In genomic region chr1:212413902-212414327, GRCh38 we compare ENCODE assay signal across 8 cellular contexts.
DNase-seq lines count a peak whose midpoint lies in the region; ATAC-seq lines count a peak whose summit lies in the region.

No MANE protein-coding gene starts in this region.

- peak overlapping the region in 10 of 11 experiments; percentile 45 to 90 (median 84); a peak in 20 of 22 replicates for H3K27ac ChIP-seq in BLaER1 treated with 17β-estradiol and CSF1 and Interleukin-3, amounts not matched to agents 10 nM and 100 nM
- peak overlapping the region in 1 of 2 donors; percentile 65 for H3K27ac ChIP-seq in mucosa of rectum (ENCODE audit: low read depth in 2 of 2, low read length in 2 of 2)

- H3K27me3 Mint-ChIP-seq in dendritic cell treated with granulocyte-macrophage colony-stimulating factor and Interleukin-4, amounts not matched to agents 40 ng/mL and 50 ng/mL, for 4 days: no peaks in the 10 kb centered on the region

- H3K4me1 ChIP-seq in BLaER1 treated with 17β-estradiol and CSF1 and Interleukin-3, amounts not matched to agents 10 nM and 100 nM: peaks cover 27 to 62% (median 40%) of the 10 kb centered on the region in 10 experiments
- H3K4me1 ChIP-seq in mucosa of rectum (ENCODE audit: control insufficient read depth in 2 of 2, insufficient read depth in 2 of 2, low read length in 2 of 2): peaks cover 6% of the 10 kb centered on the region in 2 donors

- peaks cover 28 to 47% (median 39%) of the 10 kb centered on the region in 11 experiments for H3K36me3 ChIP-seq in BLaER1 treated with 17β-estradiol and CSF1 and Interleukin-3, amounts not matched to agents 10 nM and 100 nM
- peaks cover 9 to 16% of the 10 kb centered on the region in 2 donors for H3K36me3 ChIP-seq in mucosa of rectum (ENCODE audit: control insufficient read depth in 2 of 2, insufficient read depth in 2 of 2, low read length in 2 of 2)

- H3K4me2 ChIP-seq in BLaER1 treated with 17β-estradiol and CSF1 and Interleukin-3, amounts not matched to agents 10 nM and 100 nM: peak overlapping the region; percentile 82 to 99 (median 96)

- no peaks in the 10 kb centered on the region for H3K9me3 ChIP-seq in BLaER1 treated with 17β-estradiol and CSF1 and Interleukin-3, amounts not matched to agents 10 nM and 100 nM (replicated peaks in 1 of 11)
- no peaks in the 10 kb centered on the region for H3K9me3 ChIP-seq in mucosa of rectum (ENCODE audit: control insufficient read depth in 2 of 2, low read length in 2 of 2)

- peak overlapping the region; percentile 81 to 95 (median 86) for H3K4me3 ChIP-seq in BLaER1 treated with 17β-estradiol and CSF1 and Interleukin-3, amounts not matched to agents 10 nM and 100 nM
- peak overlapping the region; percentile 84 to 92 for H3K4me3 ChIP-seq in mucosa of rectum (ENCODE audit: low read length in 2 of 2)

- peaks cover 54% of the 10 kb centered on the region for H3K36me3 Mint-ChIP-seq in dendritic cell treated with granulocyte-macrophage colony-stimulating factor and Interleukin-4, amounts not matched to agents 40 ng/mL and 50 ng/mL, for 4 days (ENCODE audit: low read depth)

- peaks cover 93% of the 10 kb centered on the region for H3K4me1 Mint-ChIP-seq in dendritic cell treated with granulocyte-macrophage colony-stimulating factor and Interleukin-4, amounts not matched to agents 40 ng/mL and 50 ng/mL, for 4 days (ENCODE audit: low read depth)

- H3K4me3 Mint-ChIP-seq in dendritic cell treated with granulocyte-macrophage colony-stimulating factor and Interleukin-4, amounts not matched to agents 40 ng/mL and 50 ng/mL, for 4 days: peak overlapping the region; percentile 89

- ATAC-seq in GM21360 (IDR thresholded peaks at IDR 0.05; ENCODE audit: unreplicated experiment): peak; percentile 10
- ATAC-seq in GM18873 (IDR thresholded peaks at IDR 0.05; ENCODE audit: low FRiP score, unreplicated experiment): no peak

- intact Hi-C loops in dendritic cell treated with granulocyte-macrophage colony-stimulating factor and Interleukin-4, amounts not matched to agents 40 ng/mL and 50 ng/mL, for 4 days (cut with micrococcal nuclease): loop anchor here (1.0 kb wide), 1 partner anchor 18 kb away; the partner anchor contains the start of gene NENF

- peak overlapping the region; percentile 99 for H3K27ac Mint-ChIP-seq in dendritic cell treated with granulocyte-macrophage colony-stimulating factor and Interleukin-4, amounts not matched to agents 40 ng/mL and 50 ng/mL, for 4 days

- peak; percentile 40 for DNase-seq in NCI-H2227 (lab: John Stamatoyannopoulos, UW; ENCODE audit: unreplicated experiment)
- no peak for DNase-seq in SHP77 treated with DMSO at 0.1 percent for 48 hours (lab: John Stamatoyannopoulos, UW)
- DNase-seq in GOT3 (lab: John Stamatoyannopoulos, UW): no peak

- H4K20me1 ChIP-seq in BLaER1 treated with 17β-estradiol and CSF1 and Interleukin-3, amounts not matched to agents 10 nM and 100 nM: peaks cover 3 to 53% (median 35%) of the 10 kb centered on the region in 11 experiments; a peak in 17 of 22 replicates

- peak overlapping the region; percentile 71 to 90 (median 81) for H3K9ac ChIP-seq in BLaER1 treated with 17β-estradiol and CSF1 and Interleukin-3, amounts not matched to agents 10 nM and 100 nM
- H3K9ac ChIP-seq in mucosa of rectum (ENCODE audit: low read depth in 1 of 2, low read length in 2 of 2): peak overlapping the region; percentile 56 to 68

- no peaks in the 10 kb centered on the region for H3K9me3 Mint-ChIP-seq in dendritic cell treated with granulocyte-macrophage colony-stimulating factor and Interleukin-4, amounts not matched to agents 40 ng/mL and 50 ng/mL, for 4 days

- no peaks in the 10 kb centered on the region for H3K27me3 ChIP-seq in BLaER1 treated with 17β-estradiol and CSF1 and Interleukin-3, amounts not matched to agents 10 nM and 100 nM
- H3K27me3 ChIP-seq in mucosa of rectum (ENCODE audit: control insufficient read depth in 2 of 2, insufficient read depth in 2 of 2, low read length in 2 of 2): no peaks in the 10 kb centered on the region
